In the genomic region with DNA sequence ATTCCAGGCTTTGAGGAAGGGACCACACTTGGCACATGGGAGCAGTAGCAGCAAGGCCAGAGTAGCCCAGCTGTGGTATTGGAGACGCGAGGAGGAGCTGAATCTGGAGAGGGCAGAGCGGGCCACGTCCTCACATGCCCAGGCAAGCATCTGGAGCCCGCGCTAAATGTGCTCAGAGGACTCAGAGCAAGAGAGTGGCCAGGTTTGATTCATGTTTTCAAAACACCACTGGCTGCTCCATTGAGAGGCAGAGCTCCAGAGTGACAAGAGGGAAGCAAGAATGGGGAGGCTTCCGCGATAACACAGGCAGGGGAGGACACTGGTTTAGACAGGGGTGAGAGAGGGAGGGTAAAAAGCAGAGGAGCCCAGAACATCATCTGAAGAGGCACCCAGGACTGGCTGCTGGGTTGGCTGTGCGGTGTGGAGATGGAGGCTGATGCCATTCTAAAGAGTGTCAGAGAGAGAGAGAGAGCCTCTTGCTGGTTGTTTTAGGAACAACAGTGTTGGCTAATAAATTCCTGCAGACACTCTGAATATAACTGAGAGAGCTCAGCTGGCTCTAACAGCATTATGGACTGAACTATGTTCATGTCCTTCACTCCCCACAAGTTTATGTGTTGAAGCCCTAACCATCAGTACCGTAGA, we compare ENCODE assay signal across 8 cellular contexts. TPM values are rescaled to one million over a fixed set of nuclear protein-coding genes. Genes with fewer than 3 reads are reported as not detected.
DNase-seq lines count a peak whose midpoint lies in the region; ATAC-seq and TF ChIP-seq lines count a peak whose summit lies in the region.

No MANE protein-coding gene starts in this region.

- H3K9me3 ChIP-seq in CD8-positive, alpha-beta memory T cell (ENCODE audit: low read length): no peaks in the 10 kb centered on the region

- DNase-seq in activated naive CD4-positive, alpha-beta T cell treated with anti-CD3 and anti-CD28 coated beads for 36 hours: peak; percentile 17
- DNase-seq in activated naive CD4-positive, alpha-beta T cell treated with Interleukin-2 at 50 U/mL for 16 hours: no peak
- DNase-seq in brain microvascular endothelial cell: peak; percentile 47
- DNase-seq in kidney epithelial cell (ENCODE audit: low read depth): no peak
- no peak for DNase-seq in epidermal melanocyte (ENCODE audit: insufficient read length, low spot score)
- DNase-seq in CD8-positive, alpha-beta memory T cell: no peak

- H3K36me3 ChIP-seq in brain microvascular endothelial cell (replicated peaks) (no peaks in the 10 kb centered on the region), kidney epithelial cell (ENCODE audit: control insufficient read depth, insufficient read depth, low read length) (no peaks in the 10 kb centered on the region)
- H3K36me3 ChIP-seq in CD8-positive, alpha-beta memory T cell (ENCODE audit: insufficient read depth, low read length): no peaks in the 10 kb centered on the region

- H3K4me3 ChIP-seq in brain microvascular endothelial cell (ENCODE audit: low read depth, low read length) (no peak overlapping the region), kidney epithelial cell (ENCODE audit: low read depth, low read length) (no peak overlapping the region)
- H3K4me3 ChIP-seq in CD8-positive, alpha-beta memory T cell (ENCODE audit: low read length): no peak overlapping the region

- H3K27me3 ChIP-seq in brain microvascular endothelial cell (replicated peaks): no peaks in the 10 kb centered on the region
- H3K27me3 ChIP-seq in kidney epithelial cell (ENCODE audit: control insufficient read depth, insufficient read depth, low read length): no peaks in the 10 kb centered on the region
- H3K27me3 ChIP-seq in CD8-positive, alpha-beta memory T cell (ENCODE audit: insufficient read depth, low read length, poor library complexity, severe bottlenecking): no peaks in the 10 kb centered on the region

- no peak overlapping the region for H3K27ac Mint-ChIP-seq in activated naive CD4-positive, alpha-beta T cell treated with anti-CD3 and anti-CD28 coated beads for 36 hours
- H3K27ac Mint-ChIP-seq in CD8-positive, alpha-beta memory T cell: no peak overlapping the region

- no peak overlapping the region for H3K4me3 Mint-ChIP-seq in activated naive CD4-positive, alpha-beta T cell treated with anti-CD3 and anti-CD28 coated beads for 36 hours
- H3K4me3 Mint-ChIP-seq in CD8-positive, alpha-beta memory T cell: no peak overlapping the region

- H3K9me3 Mint-ChIP-seq in activated naive CD4-positive, alpha-beta T cell treated with anti-CD3 and anti-CD28 coated beads for 36 hours: peaks cover under 1% of the 10 kb centered on the region
- peaks cover 6 to 12% (median 9%) of the 10 kb centered on the region in 5 donors for H3K9me3 Mint-ChIP-seq in CD8-positive, alpha-beta memory T cell

- H3K36me3 Mint-ChIP-seq in activated naive CD4-positive, alpha-beta T cell treated with anti-CD3 and anti-CD28 coated beads for 36 hours (ENCODE audit: low read depth): peaks cover 2% of the 10 kb centered on the region
- H3K36me3 Mint-ChIP-seq in CD8-positive, alpha-beta memory T cell: peaks cover 3 to 34% (median 4%) of the 10 kb centered on the region in 3 donors

- TF ChIP-seq CTCF in LNCAP (IDR thresholded peaks at IDR 0.05) (peak; percentile 31; the same call in 1 of the 2 replicates), brain microvascular endothelial cell (IDR thresholded peaks at IDR 0.05; ENCODE audit: low read depth, low read length, missing control alignments) (peak; percentile 74), kidney epithelial cell (IDR thresholded peaks at IDR 0.05; ENCODE audit: insufficient read depth, low read length, poor library complexity, severe bottlenecking) (peak; percentile 35)

- H3K27ac ChIP-seq in brain microvascular endothelial cell: no peak overlapping the region
- no peak overlapping the region for H3K27ac ChIP-seq in CD8-positive, alpha-beta memory T cell (ENCODE audit: low read depth, low read length)

- CTCF ChIA-PET in activated naive CD4-positive, alpha-beta T cell treated with anti-CD3 and anti-CD28 coated beads for 36 hours (lab: Charles Lee): interaction anchor here (0.7 to 1.8 kb wide), 4 partner anchors 20 to 75 kb away, joined by 3 to 6 read pairs (median 6); no protein-coding TSS in a partner anchor
- CTCF ChIA-PET in CD8-positive, alpha-beta memory T cell (lab: Charles Lee): no interaction called here

- peaks cover 5% of the 10 kb centered on the region for H3K4me1 Mint-ChIP-seq in activated naive CD4-positive, alpha-beta T cell treated with anti-CD3 and anti-CD28 coated beads for 36 hours (ENCODE audit: low read depth)
- H3K4me1 Mint-ChIP-seq in CD8-positive, alpha-beta memory T cell: peaks cover 2 to 13% (median 8%) of the 10 kb centered on the region in 3 donors

- POLR2A ChIA-PET in CD8-positive, alpha-beta memory T cell (lab: Charles Lee): no interaction called here

- no peaks in the 10 kb centered on the region for H3K27me3 Mint-ChIP-seq in activated naive CD4-positive, alpha-beta T cell treated with anti-CD3 and anti-CD28 coated beads for 36 hours (ENCODE audit: low read depth)
- H3K27me3 Mint-ChIP-seq in CD8-positive, alpha-beta memory T cell: no peaks in the 10 kb centered on the region

- in situ Hi-C loops in brain microvascular endothelial cell (cut with HindIII; ENCODE audit: low pct_ligation_motif_present, low sequenced_read_pairs): no loop called here

- intact Hi-C loops in activated naive CD4-positive, alpha-beta T cell treated with anti-CD3 and anti-CD28 coated beads for 36 hours (cut with micrococcal nuclease): loop anchor here (5.0 kb wide), 1 partner anchor 55 kb away; no protein-coding TSS in a partner anchor

- H3K4me1 ChIP-seq in CD8-positive, alpha-beta memory T cell (ENCODE audit: insufficient read depth, low read length): no peaks in the 10 kb centered on the region

- ATAC-seq in HG03342 (IDR thresholded peaks at IDR 0.05; ENCODE audit: unreplicated experiment): no peak

RNA-seq across cellular contexts. Expression of gene RCAN1, which starts 32.3 kb away (rescaled TPM):
- total RNA-seq in activated naive CD4-positive, alpha-beta T cell treated with anti-CD3 and anti-CD28 coated beads for 36 hours: 1 to 10 TPM; 2.3 to 2.9 TPM
- 70.6 and 82.4 TPM in 2 replicates for total RNA-seq in kidney epithelial cell
- 10 to 100 TPM; 16.0 to 16.9 TPM for total RNA-seq in CD8-positive, alpha-beta memory T cell
- 19.6 TPM for polyA plus RNA-seq in CD8-positive, alpha-beta memory T cell

Comparison
In these comparisons a context has a peak if more than half of its experiments do, and no peak if none do; other contexts are left out.
1. DNase-seq: peak in activated naive CD4-positive, alpha-beta T cell treated with anti-CD3 and anti-CD28 coated beads for 36 hours (single experiment) and brain microvascular endothelial cell (single experiment); none in activated naive CD4-positive, alpha-beta T cell treated with Interleukin-2 at 50 U/mL for 16 hours (single experiment), kidney epithelial cell (single experiment), epidermal melanocyte (single experiment) and CD8-positive, alpha-beta memory T cell (0 of 5).
2. RNA of gene RCAN1, which starts 32.3 kb away (total RNA-seq): 70.6 to 82.4 TPM in kidney epithelial cell and 16.0 to 16.9 TPM in CD8-positive, alpha-beta memory T cell; 2.3 to 2.9 TPM in activated naive CD4-positive, alpha-beta T cell treated with anti-CD3 and anti-CD28 coated beads for 36 hours; every median in the first group is over 4 times any median in the second.
3. Peak in every context shown above with its lines, with median percentiles within 50 percentile points of each other: CTCF ChIP-seq.